In genomic region chr10:26446258-26446657, GRCh38 we compare ENCODE assay signal across 18 cellular contexts. TPM values are rescaled to one million over a fixed set of nuclear protein-coding genes. Genes with fewer than 3 reads are reported as not detected.
DNase-seq lines count a peak whose midpoint lies in the region; ATAC-seq, FAIRE-seq and TF ChIP-seq lines count a peak whose summit lies in the region.
"Had no signal": no experiment of that assay in that cellular context is flagged by ENCODE, and none has a peak within 500 bp of the region (broad histone marks: within the 10 kb centered on the region; RNA-seq: fewer than 3 reads in every experiment).

No MANE protein-coding gene starts in this region.

- H3K9me3 Mint-ChIP-seq in activated T-helper 2 cell treated with anti-CD3 and anti-CD28 coated beads, Interferon-gamma antibody, Interleukin-2, Interleukin-4, amounts not matched to agents 10 μg/mL and 5 μg/mL and 100 μg/mL, durations not matched to agents 14 hours and 24 hours and 36 hours, result peaks cover 6% of the 10 kb centered on the region
- H3K9me3 Mint-ChIP-seq in naive thymus-derived CD8-positive, alpha-beta T cell, result peaks cover 0 to 21% (median 0%) of the 10 kb centered on the region in 9 donors

- peak overlapping the region in 9 of 11 experiments; percentile 26 to 78 (median 55); a peak in 18 of 22 replicates for H3K27ac ChIP-seq in BLaER1 treated with 17β-estradiol and CSF1 and Interleukin-3, amounts not matched to agents 10 nM and 100 nM
- H3K27ac ChIP-seq in suprapubic skin (no peak overlapping the region), substantia nigra (ENCODE audit: low read depth, low read length, poor library complexity, severe bottlenecking) (no peak overlapping the region), prostate gland (no peak overlapping the region)

- H3K4me1 Mint-ChIP-seq in activated T-helper 2 cell treated with anti-CD3 and anti-CD28 coated beads, Interferon-gamma antibody, Interleukin-2, Interleukin-4, amounts not matched to agents 10 μg/mL and 5 μg/mL and 100 μg/mL, durations not matched to agents 14 hours and 24 hours and 36 hours (ENCODE audit: low read depth), result peaks cover 71% of the 10 kb centered on the region
- H3K4me1 Mint-ChIP-seq in naive thymus-derived CD8-positive, alpha-beta T cell, result peaks cover 48 to 93% (median 87%) of the 10 kb centered on the region in 4 donors
- H3K4me1 Mint-ChIP-seq: brain had no signal

- 82% methylated on average over 5 of the region's 5 CpGs for WGBS in suprapubic skin
- WGBS in prostate gland, result 77% methylated on average over 5 of the region's 5 CpGs

- intact Hi-C loops in activated T-helper 2 cell treated with anti-CD3 and anti-CD28 coated beads, Interferon-gamma antibody, Interleukin-2, Interleukin-4, amounts not matched to agents 10 μg/mL and 5 μg/mL and 100 μg/mL, durations not matched to agents 14 hours and 24 hours and 36 hours (cut with micrococcal nuclease), result loop anchor here (2.0 to 10.0 kb wide), 2 partner anchors 29 to 1889 kb away; no protein-coding TSS in a partner anchor
- intact Hi-C loops in prostate gland (cut with DNase I), result no loop called here

- peak overlapping the region; percentile 82 for H3K27ac Mint-ChIP-seq in activated T-helper 2 cell treated with anti-CD3 and anti-CD28 coated beads, Interferon-gamma antibody, Interleukin-2, Interleukin-4, amounts not matched to agents 10 μg/mL and 5 μg/mL and 100 μg/mL, durations not matched to agents 14 hours and 24 hours and 36 hours
- H3K27ac Mint-ChIP-seq in naive thymus-derived CD8-positive, alpha-beta T cell, result peak overlapping the region; percentile 87 to 100 (median 92)
- H3K27ac Mint-ChIP-seq: brain had no signal

- TF ChIP-seq EP300 in suprapubic skin (IDR thresholded peaks at IDR 0.05), result no peak

- ATAC-seq in naive thymus-derived CD8-positive, alpha-beta T cell, result no peak
- ATAC-seq: HCT116, PC-3, SK-N-SH treated with all-trans-retinoic acid at 6 μM for 48 hours had no signal

- no peaks in the 10 kb centered on the region for H3K27me3 Mint-ChIP-seq in activated T-helper 2 cell treated with anti-CD3 and anti-CD28 coated beads, Interferon-gamma antibody, Interleukin-2, Interleukin-4, amounts not matched to agents 10 μg/mL and 5 μg/mL and 100 μg/mL, durations not matched to agents 14 hours and 24 hours and 36 hours (ENCODE audit: low read depth)
- H3K27me3 Mint-ChIP-seq in naive thymus-derived CD8-positive, alpha-beta T cell, result peaks cover 0 to 3% (median 0%) of the 10 kb centered on the region in 5 donors

- H3K9ac ChIP-seq in BLaER1 treated with 17β-estradiol and CSF1 and Interleukin-3, amounts not matched to agents 10 nM and 100 nM, result peak overlapping the region in 6 of 11 experiments; percentile 1 to 39 (median 26); a peak in 5 of 22 replicates

- no peak for TF ChIP-seq POLR2A in suprapubic skin (IDR thresholded peaks at IDR 0.05)
- no peak for TF ChIP-seq POLR2A in prostate gland (IDR thresholded peaks at IDR 0.05)

- peak overlapping the region; percentile 31 for H3K4me3 Mint-ChIP-seq in activated T-helper 2 cell treated with anti-CD3 and anti-CD28 coated beads, Interferon-gamma antibody, Interleukin-2, Interleukin-4, amounts not matched to agents 10 μg/mL and 5 μg/mL and 100 μg/mL, durations not matched to agents 14 hours and 24 hours and 36 hours (ENCODE audit: low read depth)
- H3K4me3 Mint-ChIP-seq in naive thymus-derived CD8-positive, alpha-beta T cell, result peak overlapping the region in 9 of 10 donors; percentile 25 to 70 (median 60)
- H3K4me3 Mint-ChIP-seq: brain had no signal

- FAIRE-seq in GM18507 (lab: Jason Lieb, UNC), result peak; percentile 39

- peaks cover 51 to 100% (median 89%) of the 10 kb centered on the region in 11 experiments for H4K20me1 ChIP-seq in BLaER1 treated with 17β-estradiol and CSF1 and Interleukin-3, amounts not matched to agents 10 nM and 100 nM

- peaks cover 0 to 20% (median 4%) of the 10 kb centered on the region in 11 experiments; a peak in 8 of 22 replicates for H3K9me3 ChIP-seq in BLaER1 treated with 17β-estradiol and CSF1 and Interleukin-3, amounts not matched to agents 10 nM and 100 nM (replicated peaks in 1 of 11)
- H3K9me3 ChIP-seq in suprapubic skin (no peaks in the 10 kb centered on the region), prostate gland (no peaks in the 10 kb centered on the region)
- H3K9me3 ChIP-seq: stomach had no signal

- DNase-seq in GM18507 (ENCODE audit: extremely low spot score, insufficient read length, low read depth) (no peak), suprapubic skin (ENCODE audit: low spot score in 2 of 2) (no peak), substantia nigra (lab: John Stamatoyannopoulos, UW) (no peak), prostate gland (ENCODE audit: low spot score) (no peak)
- DNase-seq in activated T-helper 2 cell treated with anti-CD3 and anti-CD28 coated beads, Interferon-gamma antibody, Interleukin-2, Interleukin-4, amounts not matched to agents 10 μg/mL and 5 μg/mL and 100 μg/mL, durations not matched to agents 14 hours and 24 hours and 36 hours (ENCODE audit: low spot score), result no peak
- no peak for DNase-seq in naive thymus-derived CD8-positive, alpha-beta T cell
- DNase-seq in stimulated activated CD4-positive, alpha-beta T cell treated with anti-CD3 and anti-CD28 coated beads, Interleukin-2, amount 100 ng/mL, for 48 hours, result no peak
- DNase-seq: DMS53, KG1, mammary epithelial cell, NCI-H1417, NCI-H446, PC-3, stomach had no signal

- H3K4me3 ChIP-seq in BLaER1 treated with 17β-estradiol and CSF1 and Interleukin-3, amounts not matched to agents 10 nM and 100 nM, result peak overlapping the region in 6 of 10 experiments; percentile 12 to 50 (median 29); a peak in 6 of 20 replicates
- H3K4me3 ChIP-seq in suprapubic skin, result no peak overlapping the region
- H3K4me3 ChIP-seq in prostate gland, result no peak overlapping the region
- H3K4me3 ChIP-seq: stomach had no signal

- POLR2A ChIA-PET in naive thymus-derived CD8-positive, alpha-beta T cell (lab: Charles Lee), result interaction anchor here (0.6 to 4.0 kb wide), 7 partner anchors 9 to 1889 kb away, joined by 3 to 40 read pairs (median 3); partner anchors contain the start of genes APBB1IP, MASTL and YME1L1

- peaks cover 67% of the 10 kb centered on the region for H3K36me3 Mint-ChIP-seq in activated T-helper 2 cell treated with anti-CD3 and anti-CD28 coated beads, Interferon-gamma antibody, Interleukin-2, Interleukin-4, amounts not matched to agents 10 μg/mL and 5 μg/mL and 100 μg/mL, durations not matched to agents 14 hours and 24 hours and 36 hours (ENCODE audit: low read depth)
- H3K36me3 Mint-ChIP-seq in naive thymus-derived CD8-positive, alpha-beta T cell, result peaks cover 7 to 28% (median 21%) of the 10 kb centered on the region in 3 donors
- H3K36me3 Mint-ChIP-seq: brain had no signal

- no peak for TF ChIP-seq CTCF in suprapubic skin (IDR thresholded peaks at IDR 0.05)
- no peak for TF ChIP-seq CTCF in prostate gland (IDR thresholded peaks at IDR 0.05)

- no peaks in the 10 kb centered on the region for H3K27me3 ChIP-seq in BLaER1 treated with 17β-estradiol and CSF1 and Interleukin-3, amounts not matched to agents 10 nM and 100 nM
- H3K27me3 ChIP-seq in suprapubic skin (no peaks in the 10 kb centered on the region), prostate gland (replicated peaks; ENCODE audit: insufficient read depth) (no peaks in the 10 kb centered on the region)
- H3K27me3 ChIP-seq: stomach had no signal

- H3K36me3 ChIP-seq in BLaER1 treated with 17β-estradiol and CSF1 and Interleukin-3, amounts not matched to agents 10 nM and 100 nM, result peaks cover 75 to 99% (median 92%) of the 10 kb centered on the region in 11 experiments
- H3K36me3 ChIP-seq in suprapubic skin, result no peaks in the 10 kb centered on the region
- no peaks in the 10 kb centered on the region for H3K36me3 ChIP-seq in prostate gland
- H3K36me3 ChIP-seq: stomach had no signal

- H3K4me1 ChIP-seq in BLaER1 treated with 17β-estradiol and CSF1 and Interleukin-3, amounts not matched to agents 10 nM and 100 nM, result peaks cover 84 to 98% (median 89%) of the 10 kb centered on the region in 10 experiments
- H3K4me1 ChIP-seq in suprapubic skin (no peaks in the 10 kb centered on the region), prostate gland (replicated peaks) (no peaks in the 10 kb centered on the region)
- H3K4me1 ChIP-seq: stomach had no signal

- peak overlapping the region; percentile 19 to 100 (median 87) for H3K4me2 ChIP-seq in BLaER1 treated with 17β-estradiol and CSF1 and Interleukin-3, amounts not matched to agents 10 nM and 100 nM

RNA-seq across cellular contexts. Expression of gene APBB1IP, which starts 8.1 kb away (rescaled TPM):
- 45.2 and 47.4 TPM in 2 replicates for total RNA-seq in activated T-helper 2 cell treated with anti-CD3 and anti-CD28 coated beads, Interferon-gamma antibody, Interleukin-2, Interleukin-4, amounts not matched to agents 10 μg/mL and 5 μg/mL and 100 μg/mL, durations not matched to agents 14 hours and 24 hours and 36 hours
- total RNA-seq in naive thymus-derived CD8-positive, alpha-beta T cell, result 100 to 1,000 TPM in 1 of 2 experiments, 10 to 100 TPM in 1; 91.6 to 102 TPM
- polyA plus RNA-seq in naive thymus-derived CD8-positive, alpha-beta T cell, result 10 to 100 TPM; 50.0 to 68.5 (median 65.1) TPM
- total RNA-seq in suprapubic skin, result 1 to 10 TPM; 1.0 to 4.5 (median 2.7) TPM
- 1 to 10 TPM; 1.3 to 3.1 TPM for total RNA-seq in prostate gland
- total RNA-seq: mammary epithelial cell, PC-3 had no signal
- polyA plus RNA-seq: mammary epithelial cell had no signal

Comparison
In these comparisons a context has a peak if more than half of its experiments do, and no peak if none do; other contexts are left out.
1. H3K27ac ChIP-seq: peak in BLaER1 treated with 17β-estradiol and CSF1 and Interleukin-3, amounts not matched to agents 10 nM and 100 nM (9 of 11); none in suprapubic skin (single experiment), substantia nigra (single experiment) and prostate gland (0 of 2).
2. H3K4me3 ChIP-seq: peak in BLaER1 treated with 17β-estradiol and CSF1 and Interleukin-3, amounts not matched to agents 10 nM and 100 nM (6 of 10); none in suprapubic skin (single experiment) and prostate gland (0 of 2).